Comparison of ENCODE assay signal across 8 cellular contexts in genomic region chr4:98260579-98261290, GRCh38. TPM values are rescaled to one million over a fixed set of nuclear protein-coding genes. Genes with fewer than 3 reads are reported as not detected.
A peak's percentile ranks its signal among the peaks of the same experiment; 100 is the strongest.
DNase-seq lines count a peak whose midpoint lies in the region; ATAC-seq, FAIRE-seq and TF ChIP-seq lines count a peak whose summit lies in the region.

No MANE protein-coding gene starts in this region.

- POLR2A ChIA-PET in HepG2 (lab: Yijun Ruan, JAX): interaction anchor here (0.9 to 2.2 kb wide), 16 partner anchors 8 to 1690 kb away, joined by 3 to 31 read pairs (median 4); partner anchors contain the start of genes ADH5, EIF4E, H2AZ1 and STPG2

- no peaks in the 10 kb centered on the region for H3K36me3 ChIP-seq in HepG2 (replicated peaks in 1 of 2; ENCODE audit: control insufficient read depth in 1 of 2, insufficient read depth in 2 of 2, low read length in 2 of 2)

- FAIRE-seq in GM19239 (lab: Jason Lieb, UNC) (peak; percentile 83), HepG2 (lab: Jason Lieb, UNC) (no peak)

- TF ChIP-seq POLR2A in HepG2 (IDR thresholded peaks at IDR 0.05; ENCODE audit: insufficient read depth in 1 of 2, low read depth in 2 of 2, low read length in 2 of 2): peak; percentile 80 to 86

- no TSS peak for BruUV-seq in HepG2 (replicated peaks; lab: Mats Ljungman, UMichigan)

- peaks cover 35% of the 10 kb centered on the region for H3K4me1 Mint-ChIP-seq in activated CD4-positive, alpha-beta T cell treated with anti-CD3 and anti-CD28 coated beads, Interleukin-2, amount 10 ng/mL, durations not matched to agents 24 days and 14 days

- no peaks in the 10 kb centered on the region for H3K9me3 Mint-ChIP-seq in activated CD4-positive, alpha-beta T cell treated with anti-CD3 and anti-CD28 coated beads, Interleukin-2, amount 10 ng/mL, durations not matched to agents 24 days and 14 days

- peak overlapping the region; percentile 92 for H3K4me2 ChIP-seq in HepG2 (ENCODE audit: low read depth, low read length)

- intact Hi-C loops in activated CD4-positive, alpha-beta T cell treated with anti-CD3 and anti-CD28 coated beads, Interleukin-2, amount 10 ng/mL, durations not matched to agents 24 days and 14 days (cut with micrococcal nuclease): loop anchor here (1.0 to 10.0 kb wide), 7 partner anchors 117 to 1302 kb away; partner anchors contain the start of genes EIF4E, METAP1, STPG2 and TRMT10A
- intact Hi-C loops in HepG2 (cut with micrococcal nuclease; ENCODE audit: unreplicated experiment): loop anchor here (5.0 kb wide), 1 partner anchor 118 kb away; the partner anchor contains the start of gene STPG2

- no peaks in the 10 kb centered on the region for H4K20me1 ChIP-seq in HepG2 (ENCODE audit: insufficient read depth, low read length)

- peak overlapping the region; percentile 96 for H3K27ac Mint-ChIP-seq in activated CD4-positive, alpha-beta T cell treated with anti-CD3 and anti-CD28 coated beads, Interleukin-2, amount 10 ng/mL, durations not matched to agents 24 days and 14 days

- H3K4me1 ChIP-seq in HepG2 (ENCODE audit: insufficient read depth, low read length): peaks cover 27% of the 10 kb centered on the region

- H3K27me3 ChIP-seq in HepG2 (ENCODE audit: control insufficient read depth in 1 of 2, insufficient read depth in 2 of 2, low read length in 2 of 2): no peaks in the 10 kb centered on the region; a peak in 1 of 5 replicates

- peak overlapping the region; percentile 95 for H3K4me3 Mint-ChIP-seq in activated CD4-positive, alpha-beta T cell treated with anti-CD3 and anti-CD28 coated beads, Interleukin-2, amount 10 ng/mL, durations not matched to agents 24 days and 14 days

- peak; percentile 22 for TF ChIP-seq CTCF in HepG2 (CRISPR knock-in tag; IDR thresholded peaks at IDR 0.05)

- no peaks in the 10 kb centered on the region for H3K9me3 ChIP-seq in HepG2 (ENCODE audit: low read length)

- peak overlapping the region; percentile 72 to 84 (median 73) for H3K4me3 ChIP-seq in HepG2 (replicated peaks in 1 of 3; ENCODE audit: insufficient read depth in 1 of 3, low read depth in 2 of 3, low read length in 3 of 3)

- CTCF ChIA-PET in HepG2 (lab: Yijun Ruan, JAX; ENCODE audit: low intra/inter-chr PET ratio, low total read pairs): interaction anchor here (0.6 kb wide), 1 partner anchor 1143 kb away, joined by 3 read pairs; no protein-coding TSS in a partner anchor

- WGBS in HepG2 (ENCODE audit: low lambda C conversion rate): 0% methylated on average over 7 of the region's 59 CpGs

- peak overlapping the region; percentile 92 for H3K9ac ChIP-seq in HepG2 (ENCODE audit: insufficient read depth, low read depth, low read length)

- H2AFZ ChIP-seq in HepG2 (ENCODE audit: low read length): no peak overlapping the region

- in situ Hi-C loops in HepG2 (cut with HindIII; ENCODE audit: extremely low pct_ligation_motif_present, low pct_unique_long_range_greater_than_20kb): no loop called here

- DNase-seq in C1 segment of cervical spinal cord (lab: John Stamatoyannopoulos, UW) (peak; percentile 80 to 98 (median 93)), GM19239 (ENCODE audit: insufficient read length, low spot score) (peak; percentile 96), NCI-H510A treated with DMSO at 0.1 percent for 48 hours (lab: John Stamatoyannopoulos, UW) (peak; percentile 74), cortex of kidney (lab: John Stamatoyannopoulos, UW) (peak; percentile 88), HepG2 (ENCODE audit: low spot score) (peak; percentile 89)
- DNase-seq in activated CD4-positive, alpha-beta T cell treated with anti-CD3 and anti-CD28 coated beads, Interleukin-2, amount 10 ng/mL, durations not matched to agents 24 days and 14 days: peak; percentile 97
- peak; percentile 90 for DNase-seq in stimulated activated CD4-positive, alpha-beta T cell treated with anti-CD3 and anti-CD28 coated beads, Interleukin-2, amount 100 ng/mL, for 4 hours (ENCODE audit: low read depth)

- H3K36me3 Mint-ChIP-seq in activated CD4-positive, alpha-beta T cell treated with anti-CD3 and anti-CD28 coated beads, Interleukin-2, amount 10 ng/mL, durations not matched to agents 24 days and 14 days (ENCODE audit: low read depth): peaks cover 10% of the 10 kb centered on the region

- peak; percentile 12; the same call in 1 of the 2 replicates for TF ChIP-seq RAD21 in HepG2 (CRISPR knock-in tag; IDR thresholded peaks at IDR 0.05)

- H3K27me3 Mint-ChIP-seq in activated CD4-positive, alpha-beta T cell treated with anti-CD3 and anti-CD28 coated beads, Interleukin-2, amount 10 ng/mL, durations not matched to agents 24 days and 14 days: peaks cover 4% of the 10 kb centered on the region

- peak overlapping the region; percentile 95 for H3K27ac ChIP-seq in HepG2 (ENCODE audit: extremely low read length, insufficient read depth, low read length)

- ATAC-seq in HG03439 (IDR thresholded peaks at IDR 0.05; ENCODE audit: unreplicated experiment) (peak; percentile 89), HepG2 (peak; percentile 90)

- peaks cover 36% of the 10 kb centered on the region for H3K79me2 ChIP-seq in HepG2 (ENCODE audit: insufficient read depth, low read length)

- TF ChIP-seq EP300 in HepG2 (IDR thresholded peaks at IDR 0.05; ENCODE audit: low read depth in 2 of 2, low read length in 2 of 2) (no peak), HepG2 (CRISPR knock-in tag; IDR thresholded peaks at IDR 0.05; ENCODE audit: borderline replicate concordance) (no peak)

TF ChIP-seq in HepG2, 621 proteins besides CTCF, POLR2A, EP300 and RAD21 (continues in another document):
- TF ChIP-seq MEIS2 (CRISPR knock-in tag; IDR thresholded peaks at IDR 0.05): no peak
- TF ChIP-seq ZNF205 (CRISPR knock-in tag; IDR thresholded peaks at IDR 0.05): peak; percentile 33; the same call in 1 of the 2 replicates
- no peak for TF ChIP-seq RAD51 (IDR thresholded peaks at IDR 0.05; ENCODE audit: borderline replicate concordance)
- TF ChIP-seq ZNF746 (CRISPR knock-in tag; IDR thresholded peaks at IDR 0.05): no peak; the same call in 1 of the 2 replicates
- no peak for TF ChIP-seq BCLAF1 (IDR thresholded peaks at IDR 0.05)
- no peak for TF ChIP-seq ASH2L (IDR thresholded peaks at IDR 0.05; ENCODE audit: insufficient read length, low read depth, low read length)
- no peak for TF ChIP-seq ZNF615 (CRISPR knock-in tag; IDR thresholded peaks at IDR 0.05; ENCODE audit: borderline replicate concordance)
- TF ChIP-seq CC2D1A (CRISPR knock-in tag; IDR thresholded peaks at IDR 0.05): 0 out of 2 replicates have a peak, but pooled peaks have one; percentile 26
- no peak for TF ChIP-seq PHB2 (IDR thresholded peaks at IDR 0.05; ENCODE audit: partially characterized antibody)
- TF ChIP-seq ZNF777 (CRISPR knock-in tag; IDR thresholded peaks at IDR 0.05): peak; percentile 59; the same call in 1 of the 2 replicates
- TF ChIP-seq ZNF124 (CRISPR knock-in tag; IDR thresholded peaks at IDR 0.05): peak; percentile 76; the same call in 1 of the 2 replicates

RNA-seq across cellular contexts. Expression of gene RAP1GDS1, which starts 0.4 kb away (rescaled TPM):
- 54.7 and 60.2 TPM in 2 replicates for total RNA-seq in activated CD4-positive, alpha-beta T cell treated with anti-CD3 and anti-CD28 coated beads, Interleukin-2, amount 10 ng/mL, durations not matched to agents 24 days and 14 days
- total RNA-seq in HepG2 (2016; rRNA removed; fragmentation: Illumina TruSeq; extraction: Trizol): 42.5 and 48.2 TPM in 2 replicates
- 14.8 and 15.4 TPM in 2 replicates for total RNA-seq in HepG2 (2016; cell fraction: cytosol; rRNA removed; fragmentation: Illumina TruSeq; extraction: Trizol; ENCODE audit: low read depth)
- total RNA-seq in HepG2 (2016; cell fraction: insoluble cytoplasmic fraction; rRNA removed; fragmentation: Illumina TruSeq; extraction: Trizol): 38.1 and 49.7 TPM in 2 replicates
- 33.5 and 37.6 TPM in 2 replicates for total RNA-seq in HepG2 (2016; cell fraction: membrane; rRNA removed; fragmentation: Illumina TruSeq; extraction: Trizol)
- 38.3 and 42.0 TPM in 2 replicates for total RNA-seq in HepG2 (2016; cell fraction: nucleus; rRNA removed; fragmentation: Illumina TruSeq; extraction: Trizol)
- 12.8 and 19.3 TPM in 2 replicates for polyA plus RNA-seq in HepG2 (2011; rRNA removed)
- 8.7 and 10.9 TPM in 2 replicates for polyA plus RNA-seq in HepG2 (2011; cell fraction: cytosol; rRNA removed)
- polyA plus RNA-seq in HepG2 (2011; cell fraction: nucleus; rRNA removed): 8.9 and 10.3 TPM in 2 replicates
- polyA plus RNA-seq in HepG2 (2012): 18.1 and 19.5 TPM in 2 replicates
- polyA plus RNA-seq in HepG2 (2016; cell fraction: cytosol; fragmentation: Illumina TruSeq; extraction: Trizol; ENCODE audit: low read depth): 13.2 and 14.3 TPM in 2 replicates
- 36.9 and 37.3 TPM in 2 replicates for polyA plus RNA-seq in HepG2 (2016; cell fraction: insoluble cytoplasmic fraction; fragmentation: Illumina TruSeq; extraction: Trizol; ENCODE audit: low read depth)
- polyA plus RNA-seq in HepG2 (2016; cell fraction: membrane; fragmentation: Illumina TruSeq; extraction: Trizol; ENCODE audit: low read depth): 19.4 and 19.5 TPM in 2 replicates
- polyA plus RNA-seq in HepG2 (2016; cell fraction: nucleus; fragmentation: Illumina TruSeq; extraction: Trizol; ENCODE audit: insufficient read depth, low read depth): 17.3 and 18.6 TPM in 2 replicates
- polyA minus RNA-seq in HepG2 (2011; rRNA and poly(A)+ RNA removed; ENCODE audit: low replicate concordance): 14.3 and 26.8 TPM in 2 replicates
- polyA minus RNA-seq in HepG2 (2011; cell fraction: cytosol; rRNA and poly(A)+ RNA removed): 23.0 and 23.5 TPM in 2 replicates
- 54.2 and 60.7 TPM in 2 replicates for polyA minus RNA-seq in HepG2 (2011; cell fraction: nucleus; rRNA and poly(A)+ RNA removed)

Comparison
In these comparisons a context has a peak if more than half of its experiments do, and no peak if none do; other contexts are left out.
1. Peak in every context shown above with its lines: DNase-seq, ATAC-seq, H3K4me3 ChIP-seq and H3K27ac ChIP-seq.